19 cellular contexts compared by ENCODE assay signal in the genomic region with DNA sequence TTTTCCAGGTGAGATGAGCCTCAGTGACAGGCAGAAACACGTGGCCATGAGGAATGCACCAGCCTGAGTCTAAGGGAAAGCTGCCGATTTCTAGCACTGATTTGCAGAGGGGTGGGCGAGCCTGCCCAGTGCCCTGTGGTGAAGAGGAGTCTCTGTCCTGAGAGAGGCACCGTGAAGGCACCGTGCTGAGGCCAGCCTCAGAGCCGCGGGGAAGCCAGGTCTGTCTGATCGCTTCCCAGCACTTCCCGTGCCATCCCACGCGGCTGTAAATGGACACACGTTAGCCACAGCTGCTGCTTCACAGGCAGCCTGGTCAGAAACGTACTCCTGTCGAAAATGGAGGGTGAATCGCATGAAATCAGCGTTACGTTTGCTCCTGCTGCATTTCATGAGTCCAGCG.
DNase-seq lines count a peak whose midpoint lies in the region; ATAC-seq and TF ChIP-seq lines count a peak whose summit lies in the region.
"Had no signal": no experiment of that assay in that cellular context is flagged by ENCODE, and none has a peak within 500 bp of the region (broad histone marks: within the 10 kb centered on the region; RNA-seq: fewer than 3 reads in every experiment).

No MANE protein-coding gene starts in this region.

- no peaks in the 10 kb centered on the region for H3K27me3 ChIP-seq in heart left ventricle
- H3K27me3 ChIP-seq in neural progenitor cell = no peaks in the 10 kb centered on the region
- H3K27me3 ChIP-seq in upper lobe of left lung = no peaks in the 10 kb centered on the region
- H3K27me3 ChIP-seq: BLaER1, hepatocyte had no signal

- H3K4me1 ChIP-seq in heart left ventricle (peaks cover 0 to 69% (median 28%) of the 10 kb centered on the region in 12 donors), neural progenitor cell (peaks cover 15% of the 10 kb centered on the region), upper lobe of left lung (peaks cover 6 to 75% (median 48%) of the 10 kb centered on the region in 4 donors)

- peaks cover 61% of the 10 kb centered on the region for H4K20me1 ChIP-seq in neural progenitor cell (ENCODE audit: low read depth)

- TF ChIP-seq CTCF in heart left ventricle (IDR thresholded peaks at IDR 0.05) = no peak
- TF ChIP-seq CTCF in neural progenitor cell (IDR thresholded peaks at IDR 0.05) = no peak
- no peak for TF ChIP-seq CTCF in upper lobe of left lung (IDR thresholded peaks at IDR 0.05)

- H3K79me2 ChIP-seq in neural progenitor cell (ENCODE audit: low read depth) = peaks cover 22% of the 10 kb centered on the region

- H3K9ac ChIP-seq in neural progenitor cell = no peak overlapping the region
- H3K9ac ChIP-seq: BLaER1, KMS-11 had no signal

- no peak overlapping the region for H3K4me2 ChIP-seq in neural progenitor cell
- H3K4me2 ChIP-seq: hepatocyte, KMS-11 had no signal

- H3K27me3 Mint-ChIP-seq in neural progenitor cell (ENCODE audit: insufficient read depth, low read depth) = peaks cover 6% of the 10 kb centered on the region
- H3K27me3 Mint-ChIP-seq: type B pancreatic cell had no signal

- peaks cover 3% of the 10 kb centered on the region for H3F3A ChIP-seq in neural progenitor cell (ENCODE audit: low read depth)

- H3K9me3 Mint-ChIP-seq in neural progenitor cell = no peaks in the 10 kb centered on the region
- H3K9me3 Mint-ChIP-seq: type B pancreatic cell had no signal

- 64 to 88% (median 68%) methylated on average over 18 of the region's 18 CpGs for WGBS in heart left ventricle, 4 donors
- 69 to 77% methylated on average over 9 to 18 of the region's 18 CpGs for WGBS in upper lobe of left lung, 2 donors

- no peak for DNase-seq in Right ventricle myocardium superior
- DNase-seq in cardiac septum (ENCODE audit: low spot score) = no peak
- no peak for DNase-seq in heart left ventricle
- no peak for DNase-seq in neural progenitor cell (ENCODE audit: low spot score)
- peak in 1 of 2 donors; percentile 19 for DNase-seq in upper lobe of left lung
- DNase-seq: activated CD4-positive, alpha-beta T cell treated with anti-CD3 and anti-CD28 coated beads, Interleukin-2, amount 50 U/mL, for 4 hours; activated naive CD4-positive, alpha-beta T cell; cerebellar nuclear complex; mesenchymal stem cell; NCI-H510A; OCI-M1 had no signal

- peak overlapping the region; percentile 54 for H3K27ac Mint-ChIP-seq in neural progenitor cell
- H3K27ac Mint-ChIP-seq: type B pancreatic cell had no signal

- TF ChIP-seq EP300 in upper lobe of left lung (IDR thresholded peaks at IDR 0.05) = no peak

- ATAC-seq in Right ventricle myocardium superior (ENCODE audit: poor library complexity) (peak; percentile 35), heart left ventricle (peak in 3 of 4 donors; percentile 11 to 29 (median 16)), upper lobe of left lung (ENCODE audit: low FRiP score in 2 of 2) (no peak), esophagus mucosa (no peak), HG03159 (IDR thresholded peaks at IDR 0.05; ENCODE audit: unreplicated experiment) (no peak), HG02973 (IDR thresholded peaks at IDR 0.05; ENCODE audit: unreplicated experiment) (no peak)

- no peaks in the 10 kb centered on the region for H3K9me3 ChIP-seq in heart left ventricle
- no peaks in the 10 kb centered on the region for H3K9me3 ChIP-seq in neural progenitor cell (ENCODE audit: low read depth)
- no peaks in the 10 kb centered on the region for H3K9me3 ChIP-seq in upper lobe of left lung
- H3K9me3 ChIP-seq: BLaER1 had no signal

- H3K36me3 ChIP-seq in heart left ventricle = no peaks in the 10 kb centered on the region
- no peaks in the 10 kb centered on the region for H3K36me3 ChIP-seq in neural progenitor cell
- peaks cover 0 to 4% (median 0%) of the 10 kb centered on the region in 4 donors for H3K36me3 ChIP-seq in upper lobe of left lung

- H2AFZ ChIP-seq in neural progenitor cell (replicated peaks) = no peak overlapping the region
- H2AFZ ChIP-seq: hepatocyte had no signal

- H3K27ac ChIP-seq in heart left ventricle (peak overlapping the region in 9 of 12 donors; percentile 44 to 85 (median 73)), neural progenitor cell (no peak overlapping the region), upper lobe of left lung (peak overlapping the region; percentile 42 to 71 (median 45))
- H3K27ac ChIP-seq: BLaER1, hepatocyte, KMS-11, VCaP had no signal

- peaks cover 44% of the 10 kb centered on the region for H3K4me1 Mint-ChIP-seq in neural progenitor cell

- no peak overlapping the region for H3K4me3 Mint-ChIP-seq in neural progenitor cell
- H3K4me3 Mint-ChIP-seq: type B pancreatic cell had no signal

- H3K36me3 Mint-ChIP-seq in neural progenitor cell = peaks cover 5% of the 10 kb centered on the region

- intact Hi-C loops in Right ventricle myocardium superior (cut with DNase I) = no loop called here
- intact Hi-C loops in cardiac septum (cut with DNase I) = loop anchor here (2.0 to 5.0 kb wide), 2 partner anchors 47 to 77 kb away; a partner anchor contains a TSS
- intact Hi-C loops in heart left ventricle (cut with DNase I) = no loop called here

- TF ChIP-seq POLR2A in heart left ventricle (IDR thresholded peaks at IDR 0.05) (no peak), upper lobe of left lung (IDR thresholded peaks at IDR 0.05) (no peak)

- H3K4me3 ChIP-seq in heart left ventricle = no peak overlapping the region
- H3K4me3 ChIP-seq in neural progenitor cell = no peak overlapping the region
- H3K4me3 ChIP-seq in upper lobe of left lung = no peak overlapping the region
- H3K4me3 ChIP-seq: BLaER1, hepatocyte had no signal

Comparison
In these comparisons a context has a peak if more than half of its experiments do, and no peak if none do; other contexts are left out.
1. ATAC-seq: peak in Right ventricle myocardium superior (single experiment) and heart left ventricle (3 of 4); none in upper lobe of left lung (0 of 2), esophagus mucosa (single experiment), HG03159 (single experiment) and HG02973 (single experiment).